In genomic region chr2:128363991-128364390, GRCh38 we compare ENCODE assay signal across 25 cellular contexts. TPM values are rescaled to one million over a fixed set of nuclear protein-coding genes. Genes with fewer than 3 reads are reported as not detected.
A peak's percentile ranks its signal among the peaks of the same experiment; 100 is the strongest.
DNase-seq lines count a peak whose midpoint lies in the region; ATAC-seq and TF ChIP-seq lines count a peak whose summit lies in the region.
"Had no signal": no experiment of that assay in that cellular context is flagged by ENCODE, and none has a peak within 500 bp of the region (broad histone marks: within the 10 kb centered on the region; RNA-seq: fewer than 3 reads in every experiment).

No MANE protein-coding gene starts in this region.

- TF ChIP-seq CTCF in upper lobe of right lung (IDR thresholded peaks at IDR 0.05) = no peak

- intact Hi-C loops in upper lobe of right lung (cut with DNase I) = no loop called here

- H3K36me3 ChIP-seq in mesodermal cell (ENCODE audit: control insufficient read depth, insufficient read depth, low read length) (no peaks in the 10 kb centered on the region), upper lobe of right lung (no peaks in the 10 kb centered on the region)
- H3K36me3 ChIP-seq: heart right ventricle, prostate gland, WERI-Rb-1 had no signal

- no peaks in the 10 kb centered on the region for H3K27me3 ChIP-seq in upper lobe of right lung
- H3K27me3 ChIP-seq: foreskin keratinocyte, heart right ventricle had no signal

- no peaks in the 10 kb centered on the region for H3K36me3 Mint-ChIP-seq in activated naive CD8-positive, alpha-beta T cell treated with anti-CD3 and anti-CD28 coated beads, Interleukin-2, amount 10 ng/mL, durations not matched to agents 7 days and 5 days
- no peaks in the 10 kb centered on the region for H3K36me3 Mint-ChIP-seq in activated naive CD8-positive, alpha-beta T cell treated with anti-CD3 and anti-CD28 coated beads, Interleukin-2, amount 50 U/mL, for 24 hours (ENCODE audit: low read depth)
- H3K36me3 Mint-ChIP-seq: CD4-positive, alpha-beta memory T cell had no signal

- peak; percentile 17 for DNase-seq in activated naive CD8-positive, alpha-beta T cell treated with anti-CD3 and anti-CD28 coated beads, Interleukin-2, amount 10 ng/mL, durations not matched to agents 7 days and 5 days
- DNase-seq in activated naive CD8-positive, alpha-beta T cell treated with anti-CD3 and anti-CD28 coated beads, Interleukin-2, amount 50 U/mL, for 24 hours = no peak
- peak; percentile 37 to 75 for DNase-seq in dermis microvascular lymphatic vessel endothelial cell (ENCODE audit: low read depth in 2 of 2)
- peak; percentile 44 for DNase-seq in upper lobe of right lung
- DNase-seq in RKO (ENCODE audit: low spot score) = no peak
- DNase-seq in NCI-H2171 treated with DMSO at 0.1 percent for 48 hours (lab: John Stamatoyannopoulos, UW) = no peak
- DNase-seq: activated CD4-positive, alpha-beta T cell treated with anti-CD3 and anti-CD28 coated beads, Interleukin-2, amount 50 U/mL, for 48 hours; activated CD8-positive, alpha-beta memory T cell treated with anti-CD3 and anti-CD28 coated beads, Interleukin-2, amount 50 U/mL, for 4 hours; AML-193; effector CD4-positive, alpha-beta T cell; foreskin keratinocyte; heart right ventricle; Kasumi-1; left colon; NCI-H1092; NCI-H2029; NCI-H2227 treated with DMSO at 0.1 percent for 48 hours; NCI-H774; T-helper 9 cell; WERI-Rb-1 had no signal

- WGBS in mesodermal cell (ENCODE audit: insufficient coverage in 2 of 2), 2 experiments = 72 to 80% methylated on average over 8 of the region's 10 CpGs

- H3K9me3 Mint-ChIP-seq in activated naive CD8-positive, alpha-beta T cell treated with anti-CD3 and anti-CD28 coated beads, Interleukin-2, amount 10 ng/mL, durations not matched to agents 7 days and 5 days = no peaks in the 10 kb centered on the region
- no peaks in the 10 kb centered on the region for H3K9me3 Mint-ChIP-seq in activated naive CD8-positive, alpha-beta T cell treated with anti-CD3 and anti-CD28 coated beads, Interleukin-2, amount 50 U/mL, for 24 hours
- H3K9me3 Mint-ChIP-seq: CD4-positive, alpha-beta memory T cell had no signal

- H3K27ac ChIP-seq in mesodermal cell (ENCODE audit: low read depth, low read length, severe bottlenecking) (peak overlapping the region; percentile 94), upper lobe of right lung (no peak overlapping the region)
- H3K27ac ChIP-seq: foreskin keratinocyte, heart right ventricle, prostate gland, WERI-Rb-1 had no signal

- no peak for ATAC-seq in activated naive CD8-positive, alpha-beta T cell treated with anti-CD3 and anti-CD28 coated beads, Interleukin-2, amount 10 ng/mL, durations not matched to agents 7 days and 5 days (ENCODE audit: low read depth)
- no peak for ATAC-seq in activated naive CD8-positive, alpha-beta T cell treated with anti-CD3 and anti-CD28 coated beads, Interleukin-2, amount 50 U/mL, for 24 hours
- ATAC-seq in upper lobe of right lung = no peak
- no peak for ATAC-seq in GM18520 (IDR thresholded peaks at IDR 0.05; ENCODE audit: unreplicated experiment)
- ATAC-seq: foreskin keratinocyte, heart right ventricle, left colon had no signal

- no peaks in the 10 kb centered on the region for H3K4me1 Mint-ChIP-seq in activated naive CD8-positive, alpha-beta T cell treated with anti-CD3 and anti-CD28 coated beads, Interleukin-2, amount 10 ng/mL, durations not matched to agents 7 days and 5 days
- H3K4me1 Mint-ChIP-seq in activated naive CD8-positive, alpha-beta T cell treated with anti-CD3 and anti-CD28 coated beads, Interleukin-2, amount 50 U/mL, for 24 hours = no peaks in the 10 kb centered on the region

- POLR2A ChIA-PET in activated naive CD8-positive, alpha-beta T cell treated with anti-CD3 and anti-CD28 coated beads, Interleukin-2, amount 10 ng/mL, durations not matched to agents 7 days and 5 days (lab: Charles Lee) = no interaction called here

- H3K4me1 ChIP-seq in mesodermal cell (ENCODE audit: control insufficient read depth, insufficient read depth, low read length, poor library complexity, severe bottlenecking) (peaks cover 38% of the 10 kb centered on the region), upper lobe of right lung (peaks cover 9% of the 10 kb centered on the region)
- H3K4me1 ChIP-seq: prostate gland had no signal

- H3K4me3 ChIP-seq in mesodermal cell (ENCODE audit: extremely low read depth, insufficient read depth, low read length, poor library complexity, severe bottlenecking) (no peak overlapping the region), upper lobe of right lung (no peak overlapping the region)
- H3K4me3 ChIP-seq: heart right ventricle, prostate gland, skin epidermis had no signal

- no peak overlapping the region for H3K4me3 Mint-ChIP-seq in activated naive CD8-positive, alpha-beta T cell treated with anti-CD3 and anti-CD28 coated beads, Interleukin-2, amount 10 ng/mL, durations not matched to agents 7 days and 5 days
- no peak overlapping the region for H3K4me3 Mint-ChIP-seq in activated naive CD8-positive, alpha-beta T cell treated with anti-CD3 and anti-CD28 coated beads, Interleukin-2, amount 50 U/mL, for 24 hours
- H3K4me3 Mint-ChIP-seq: CD4-positive, alpha-beta memory T cell had no signal

- H3K27ac Mint-ChIP-seq in activated naive CD8-positive, alpha-beta T cell treated with anti-CD3 and anti-CD28 coated beads, Interleukin-2, amount 10 ng/mL, durations not matched to agents 7 days and 5 days = no peak overlapping the region
- no peak overlapping the region for H3K27ac Mint-ChIP-seq in activated naive CD8-positive, alpha-beta T cell treated with anti-CD3 and anti-CD28 coated beads, Interleukin-2, amount 50 U/mL, for 24 hours
- H3K27ac Mint-ChIP-seq: CD4-positive, alpha-beta memory T cell had no signal

- H3K27me3 Mint-ChIP-seq in activated naive CD8-positive, alpha-beta T cell treated with anti-CD3 and anti-CD28 coated beads, Interleukin-2, amount 10 ng/mL, durations not matched to agents 7 days and 5 days = peaks cover 37% of the 10 kb centered on the region
- no peaks in the 10 kb centered on the region for H3K27me3 Mint-ChIP-seq in activated naive CD8-positive, alpha-beta T cell treated with anti-CD3 and anti-CD28 coated beads, Interleukin-2, amount 50 U/mL, for 24 hours

- H3K9me3 ChIP-seq in mesodermal cell (ENCODE audit: control insufficient read depth, low read length) = no peaks in the 10 kb centered on the region
- no peaks in the 10 kb centered on the region for H3K9me3 ChIP-seq in upper lobe of right lung
- H3K9me3 ChIP-seq: heart right ventricle, prostate gland had no signal

RNA-seq across cellular contexts. Expression of gene HS6ST1, which starts 45.3 kb away (rescaled TPM):
- 10 to 100 TPM; 10.1 to 11.4 TPM for total RNA-seq in activated naive CD8-positive, alpha-beta T cell treated with anti-CD3 and anti-CD28 coated beads, Interleukin-2, amount 10 ng/mL, durations not matched to agents 7 days and 5 days
- total RNA-seq in dermis microvascular lymphatic vessel endothelial cell (8.3 and 12.4 TPM in 2 replicates), upper lobe of right lung (33.2 TPM)
- 22.0 TPM for polyA plus RNA-seq in mesodermal cell (2013, experiment 1 of 2)
- polyA plus RNA-seq in mesodermal cell (2013, experiment 2 of 2) = 18.4 TPM

Comparison
In these comparisons a context has a peak if more than half of its experiments do, and no peak if none do; other contexts are left out.
1. DNase-seq: peak in activated naive CD8-positive, alpha-beta T cell treated with anti-CD3 and anti-CD28 coated beads, Interleukin-2, amount 10 ng/mL, durations not matched to agents 7 days and 5 days (single experiment), dermis microvascular lymphatic vessel endothelial cell (2 of 2) and upper lobe of right lung (single experiment); none in activated naive CD8-positive, alpha-beta T cell treated with anti-CD3 and anti-CD28 coated beads, Interleukin-2, amount 50 U/mL, for 24 hours (single experiment), RKO (single experiment) and NCI-H2171 treated with DMSO at 0.1 percent for 48 hours (single experiment).